In genomic region chr7:1056785-1057410, GRCh38 we compare ENCODE assay signal across 14 cellular contexts. TPM values are rescaled to one million over a fixed set of nuclear protein-coding genes. Genes with fewer than 3 reads are reported as not detected.
DNase-seq lines count a peak whose midpoint lies in the region; ATAC-seq lines count a peak whose summit lies in the region.
"Had no signal": no experiment of that assay in that cellular context is flagged by ENCODE, and none has a peak within 500 bp of the region (broad histone marks: within the 10 kb centered on the region; RNA-seq: fewer than 3 reads in every experiment).

No MANE protein-coding gene starts in this region.

- H2AK5ac ChIP-seq in neuronal stem cell (ENCODE audit: low read depth, low read length) = no peak overlapping the region

- peak; percentile 14 for DNase-seq in left cardiac atrium
- DNase-seq in Right ventricle myocardium superior = no peak
- DNase-seq in T-cell = no peak
- DNase-seq in neuronal stem cell (ENCODE audit: low spot score) = no peak
- no peak for DNase-seq in globus pallidus (ENCODE audit: low spot score)
- DNase-seq in NCI-H748 (lab: John Stamatoyannopoulos, UW; ENCODE audit: unreplicated experiment) = no peak
- DNase-seq: CD8-positive, alpha-beta memory T cell; KBM-7; NCI-H187; NCI-H2107; NCI-H524 had no signal

- H3K23ac ChIP-seq in neuronal stem cell (ENCODE audit: low read depth, low read length, poor library complexity) = no peak overlapping the region

- CTCF ChIA-PET in T-cell (lab: Charles Lee) = no interaction called here

- no peak overlapping the region for H2AFZ ChIP-seq in neuronal stem cell (ENCODE audit: low read length)

- peaks cover 0 to 2% (median 0%) of the 10 kb centered on the region in 3 experiments for H3K27me3 ChIP-seq in neuronal stem cell (ENCODE audit: control insufficient read depth in 3 of 3, insufficient read depth in 3 of 3, low read depth in 1 of 3, low read length in 3 of 3)

- POLR2A ChIA-PET in T-cell (lab: Charles Lee) = no interaction called here

- H3K14ac ChIP-seq in neuronal stem cell (ENCODE audit: low read length) = peak overlapping the region; percentile 47

- H3K36me3 Mint-ChIP-seq in T-cell = peaks cover 4% of the 10 kb centered on the region

- no CpG with 5 or more reads among the region's 27 CpGs for WGBS in neuronal stem cell (ENCODE audit: extremely low coverage in 2 of 2, insufficient read length in 2 of 2, insufficient replicate concordance in 1 of 2), 2 donors

- peaks cover 24 to 52% of the 10 kb centered on the region in 2 donors for H3K4me1 ChIP-seq in neuronal stem cell (ENCODE audit: control insufficient read depth in 2 of 2, insufficient read depth in 1 of 2, low read depth in 1 of 2, low read length in 2 of 2)
- H3K4me1 ChIP-seq: A549 had no signal

- H3K79me1 ChIP-seq in neuronal stem cell (ENCODE audit: low read depth, low read length) = peaks cover 14% of the 10 kb centered on the region

- no peak overlapping the region for H3K4me3 ChIP-seq in neuronal stem cell (ENCODE audit: low read length in 2 of 2)
- H3K4me3 ChIP-seq: A549 had no signal

- H4K8ac ChIP-seq in neuronal stem cell (ENCODE audit: low read depth, low read length) = no peak overlapping the region

- peaks cover 7 to 9% of the 10 kb centered on the region in 2 donors for H3K36me3 ChIP-seq in neuronal stem cell (replicated peaks in 1 of 2; ENCODE audit: control insufficient read depth in 2 of 2, insufficient read depth in 2 of 2, low read length in 2 of 2)

- H3K27ac ChIP-seq in neuronal stem cell (replicated peaks; ENCODE audit: low read length) = no peak overlapping the region
- H3K27ac ChIP-seq: A549 had no signal

- no peaks in the 10 kb centered on the region for H3K9me3 Mint-ChIP-seq in T-cell
- H3K9me3 Mint-ChIP-seq: CD8-positive, alpha-beta memory T cell had no signal

- H4K91ac ChIP-seq in neuronal stem cell (ENCODE audit: low read depth, low read length, poor library complexity) = no peak overlapping the region

- peaks cover 18 to 32% (median 22%) of the 10 kb centered on the region in 3 donors for H3K4me1 Mint-ChIP-seq in T-cell

- no peak overlapping the region for H3K4ac ChIP-seq in neuronal stem cell (ENCODE audit: low read length)

- peaks cover 0 to 2% of the 10 kb centered on the region in 2 donors for H3K27me3 Mint-ChIP-seq in T-cell
- H3K27me3 Mint-ChIP-seq: CD8-positive, alpha-beta memory T cell had no signal

- no peak overlapping the region for H2BK12ac ChIP-seq in neuronal stem cell (ENCODE audit: low read length)

- H3K18ac ChIP-seq in neuronal stem cell (ENCODE audit: low read length) = no peak overlapping the region

- peak overlapping the region; percentile 91 for H2BK5ac ChIP-seq in neuronal stem cell (ENCODE audit: low read length)

- ATAC-seq in left cardiac atrium = no peak
- ATAC-seq in Right ventricle myocardium superior (ENCODE audit: poor library complexity) = no peak
- ATAC-seq in T-cell (replicated peaks in 1 of 4) = no peak
- ATAC-seq in HG03039 (IDR thresholded peaks at IDR 0.05; ENCODE audit: unreplicated experiment) = no peak
- ATAC-seq: A549, HepG2 had no signal

- H3K9me3 ChIP-seq in neuronal stem cell (replicated peaks in 1 of 2; ENCODE audit: control insufficient read depth in 2 of 2, insufficient read depth in 1 of 2, low read depth in 1 of 2, low read length in 2 of 2) = no peaks in the 10 kb centered on the region
- H3K9me3 ChIP-seq: A549 had no signal

- intact Hi-C loops in left cardiac atrium (cut with DNase I) = no loop called here
- intact Hi-C loops in Right ventricle myocardium superior (cut with DNase I) = no loop called here

- H3K9ac ChIP-seq in neuronal stem cell (ENCODE audit: low read depth, low read length, poor library complexity) = peak overlapping the region; percentile 54

- H3K4me3 Mint-ChIP-seq in T-cell = peak overlapping the region in 2 of 3 donors; percentile 28 to 94
- H3K4me3 Mint-ChIP-seq: CD8-positive, alpha-beta memory T cell had no signal

- H3K4me2 ChIP-seq in neuronal stem cell (ENCODE audit: insufficient read depth, low read length, poor library complexity, severe bottlenecking) = no peak overlapping the region
- H3K4me2 ChIP-seq: A549 had no signal

- H2BK15ac ChIP-seq in neuronal stem cell (ENCODE audit: low read length) = peak overlapping the region; percentile 68

- no peak overlapping the region for H2BK120ac ChIP-seq in neuronal stem cell (ENCODE audit: low read depth, low read length)

- no peak overlapping the region for H3K27ac Mint-ChIP-seq in T-cell
- H3K27ac Mint-ChIP-seq: CD8-positive, alpha-beta memory T cell had no signal

RNA-seq across cellular contexts. Expression of gene GPR146, which starts 12.6 kb away (rescaled TPM):
- total RNA-seq in left cardiac atrium = 10 to 100 TPM in 1 of 2 donors, 1 to 10 TPM in 1; 9.0 to 17.7 TPM
- total RNA-seq in Right ventricle myocardium superior = 26.3 TPM
- 10 to 100 TPM; 11.9 to 14.7 (median 13.0) TPM for total RNA-seq in T-cell
- 1.7 TPM for polyA plus RNA-seq in neuronal stem cell (2013, experiment 1 of 2)
- 1.5 TPM for polyA plus RNA-seq in neuronal stem cell (2013, experiment 2 of 2)

RNA-seq across cellular contexts. Expression of gene GPER1, which starts 31.0 kb away (rescaled TPM):
- total RNA-seq in left cardiac atrium (1 to 10 TPM; 4.6 to 7.6 TPM), Right ventricle myocardium superior (2.5 TPM), T-cell (under 1 TPM in 3 of 5 donors, not detected in 2; 0.23 to 0.41 (median 0.26) TPM)
- polyA plus RNA-seq in neuronal stem cell (2013, experiment 1 of 2) = 0.63 TPM
- polyA plus RNA-seq in neuronal stem cell (2013, experiment 2 of 2) = 0.66 TPM
- total RNA-seq: CD8-positive, alpha-beta memory T cell had no signal
